13 cellular contexts compared by ENCODE assay signal in genomic region chr10:80484677-80485409, GRCh38. TPM values are rescaled to one million over a fixed set of nuclear protein-coding genes. Genes with fewer than 3 reads are reported as not detected.
DNase-seq lines count a peak whose midpoint lies in the region; ATAC-seq and TF ChIP-seq lines count a peak whose summit lies in the region.
"Had no signal": no experiment of that assay in that cellular context is flagged by ENCODE, and none has a peak within 500 bp of the region (broad histone marks: within the 10 kb centered on the region; RNA-seq: fewer than 3 reads in every experiment).

No MANE protein-coding gene starts in this region.

- H3K4me3 Mint-ChIP-seq in activated T-cell treated with anti-CD3 and anti-CD28 coated beads, Interleukin-2, amount 50 U/mL, for 72 hours, result peak overlapping the region; percentile 76 to 90
- no peak overlapping the region for H3K4me3 Mint-ChIP-seq in glutamatergic neuron (ENCODE audit: unreplicated experiment)
- H3K4me3 Mint-ChIP-seq: nephron had no signal

- no peaks in the 10 kb centered on the region for H3K27me3 Mint-ChIP-seq in activated T-cell treated with anti-CD3 and anti-CD28 coated beads, Interleukin-2, amount 50 U/mL, for 72 hours (ENCODE audit: low read depth)
- H3K27me3 Mint-ChIP-seq in glutamatergic neuron (ENCODE audit: unreplicated experiment), result peaks cover 5% of the 10 kb centered on the region

- no peak for TF ChIP-seq POLR2A in stomach (IDR thresholded peaks at IDR 0.05)

- H3K36me3 ChIP-seq in stomach (peaks cover 3 to 16% (median 10%) of the 10 kb centered on the region in 4 donors), MG63 (no peaks in the 10 kb centered on the region)

- intact Hi-C loops in stomach (cut with DNase I; ENCODE audit: low total_unique reads), result no loop called here

- peaks cover 84% of the 10 kb centered on the region for H3K4me1 Mint-ChIP-seq in activated T-cell treated with anti-CD3 and anti-CD28 coated beads, Interleukin-2, amount 50 U/mL, for 72 hours (ENCODE audit: low read depth)
- peaks cover 40% of the 10 kb centered on the region for H3K4me1 Mint-ChIP-seq in glutamatergic neuron (ENCODE audit: low read depth, unreplicated experiment)

- TF ChIP-seq EP300 in stomach (IDR thresholded peaks at IDR 0.05), result no peak

- no peaks in the 10 kb centered on the region for H3K9me3 ChIP-seq in stomach
- H3K9me3 ChIP-seq in MG63, result no peaks in the 10 kb centered on the region

- TF ChIP-seq CTCF in VCaP (conservative IDR thresholded peaks at IDR 0.05) (no peak), glutamatergic neuron (IDR thresholded peaks at IDR 0.05; ENCODE audit: partially characterized antibody, unreplicated experiment) (no peak), stomach (IDR thresholded peaks at IDR 0.05) (no peak)

- WGBS in stomach, 5 donors, result 29 to 63% (median 59%) methylated on average over 2 of the region's 2 CpGs

- H3K27ac ChIP-seq in VCaP (peak overlapping the region; percentile 99), stomach (peak overlapping the region in 2 of 5 donors; percentile 74 to 75)

- peak overlapping the region; percentile 93 for H3K27ac Mint-ChIP-seq in activated T-cell treated with anti-CD3 and anti-CD28 coated beads, Interleukin-2, amount 50 U/mL, for 72 hours
- H3K27ac Mint-ChIP-seq in glutamatergic neuron (ENCODE audit: unreplicated experiment), result peak overlapping the region; percentile 74

- H3K4me1 ChIP-seq in stomach, result peaks cover 32 to 72% (median 46%) of the 10 kb centered on the region in 4 donors

- H3K27me3 ChIP-seq in stomach, result no peaks in the 10 kb centered on the region
- no peaks in the 10 kb centered on the region for H3K27me3 ChIP-seq in MG63

- H3K9me3 Mint-ChIP-seq in activated T-cell treated with anti-CD3 and anti-CD28 coated beads, Interleukin-2, amount 50 U/mL, for 72 hours, result no peaks in the 10 kb centered on the region
- H3K9me3 Mint-ChIP-seq in glutamatergic neuron (ENCODE audit: unreplicated experiment), result peaks cover 7% of the 10 kb centered on the region
- H3K9me3 Mint-ChIP-seq: nephron had no signal

- H3K36me3 Mint-ChIP-seq in activated T-cell treated with anti-CD3 and anti-CD28 coated beads, Interleukin-2, amount 50 U/mL, for 72 hours (ENCODE audit: insufficient read depth in 2 of 2), result peaks cover 0 to 12% of the 10 kb centered on the region in 2 donors
- peaks cover 4% of the 10 kb centered on the region for H3K36me3 Mint-ChIP-seq in glutamatergic neuron (ENCODE audit: unreplicated experiment)

- ATAC-seq in activated T-cell treated with anti-CD3 and anti-CD28 coated beads, Interleukin-2, amount 50 U/mL, for 72 hours (replicated peaks in 1 of 2), result peak; percentile 68 to 70
- ATAC-seq in HG02852 (IDR thresholded peaks at IDR 0.05; ENCODE audit: unreplicated experiment) (no peak), GM21367 (IDR thresholded peaks at IDR 0.05; ENCODE audit: unreplicated experiment) (no peak)

- DNase-seq in activated T-cell treated with anti-CD3 and anti-CD28 coated beads, Interleukin-2, amount 50 U/mL, for 72 hours, result no peak
- DNase-seq in activated T-cell treated with anti-CD3 and anti-CD28 coated beads for 4 hours (no peak), glutamatergic neuron (no peak), stomach (peak; percentile 3), MG63 (no peak)
- DNase-seq: DND-41, kidney glomerular epithelial cell, NCI-H1105 treated with DMSO at 0.1 percent for 48 hours, RPMI8226 had no signal

- H3K4me3 ChIP-seq in stomach (no peak overlapping the region), MG63 (no peak overlapping the region)

RNA-seq across cellular contexts. Expression of gene TSPAN14, which starts 30.7 kb away (rescaled TPM):
- total RNA-seq in activated T-cell treated with anti-CD3 and anti-CD28 coated beads, Interleukin-2, amount 50 U/mL, for 72 hours, result 10 to 100 TPM; 44.2 to 47.8 TPM
- total RNA-seq in glutamatergic neuron (ENCODE audit: unreplicated experiment), result 141 TPM
- total RNA-seq in stomach, result 10 to 100 TPM; 24.4 to 82.6 (median 42.9) TPM
- 10 to 100 TPM in 2 of 3 donors, 1 to 10 TPM in 1; 7.0 to 21.5 (median 13.7) TPM for polyA plus RNA-seq in stomach
- total RNA-seq in MG63 (2014; rRNA removed; shearing (Covaris generic); ENCODE audit: low replicate concordance), result 6.6 and 10.0 TPM in 2 replicates

RNA-seq across cellular contexts. Expression of gene SH2D4B, which starts 52.9 kb away (rescaled TPM):
- under 1 TPM; 0.34 to 0.46 TPM for total RNA-seq in activated T-cell treated with anti-CD3 and anti-CD28 coated beads, Interleukin-2, amount 50 U/mL, for 72 hours
- total RNA-seq in glutamatergic neuron (ENCODE audit: unreplicated experiment) (0.12 TPM), stomach (under 1 TPM in 1 of 5 donors, not detected in 4; 0.18 TPM)
- under 1 TPM in 1 of 3 donors, not detected in 2; 0.03 TPM for polyA plus RNA-seq in stomach
- not detected in 2 replicates for total RNA-seq in MG63 (2014; rRNA removed; shearing (Covaris generic); ENCODE audit: low replicate concordance)

Comparison
In these comparisons a context has a peak if more than half of its experiments do, and no peak if none do; other contexts are left out.
1. ATAC-seq: peak in activated T-cell treated with anti-CD3 and anti-CD28 coated beads, Interleukin-2, amount 50 U/mL, for 72 hours (2 of 2); none in HG02852 (single experiment) and GM21367 (single experiment).